In the genomic region with DNA sequence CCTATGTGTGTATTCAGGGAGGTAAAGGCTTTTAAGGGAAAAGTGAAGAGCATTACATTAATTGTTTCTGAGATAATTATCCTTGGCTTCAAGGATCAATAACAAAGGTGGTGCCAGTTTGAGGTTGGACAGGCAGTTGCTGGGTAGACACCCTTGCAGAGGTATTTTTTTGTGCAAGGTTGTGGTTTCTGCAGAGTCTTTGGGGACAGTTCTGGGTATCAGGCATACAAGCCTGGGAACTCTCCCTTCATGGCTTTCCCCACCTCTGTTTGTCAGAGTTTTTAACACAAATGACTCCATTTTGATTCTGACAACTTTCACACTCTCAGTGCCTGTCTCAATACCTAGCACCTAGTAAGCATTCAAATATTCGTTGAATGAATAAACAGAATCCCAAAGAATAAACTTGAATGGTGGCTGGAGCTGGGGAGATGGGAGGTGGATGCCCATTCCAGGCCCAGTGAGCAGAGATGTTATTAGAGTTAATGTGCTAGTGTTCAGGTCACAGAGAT, we compare ENCODE assay signal across 15 cellular contexts. TPM values are rescaled to one million over a fixed set of nuclear protein-coding genes. Genes with fewer than 3 reads are reported as not detected.
DNase-seq lines count a peak whose midpoint lies in the region; ATAC-seq lines count a peak whose summit lies in the region.
"Had no signal": no experiment of that assay in that cellular context is flagged by ENCODE, and none has a peak within 500 bp of the region (broad histone marks: within the 10 kb centered on the region; RNA-seq: fewer than 3 reads in every experiment).

No MANE protein-coding gene starts in this region.

- in situ Hi-C loops in ACHN (cut with HindIII; ENCODE audit: low pct_ligation_motif_present, low pct_unique_long_range_greater_than_20kb, low sequenced_read_pairs), result no loop called here

- DNase-seq in activated naive CD8-positive, alpha-beta T cell treated with anti-CD3 and anti-CD28 coated beads, Interleukin-2, amount 50 U/mL, for 24 hours, result no peak
- no peak for DNase-seq in activated naive CD8-positive, alpha-beta T cell treated with anti-CD3 and anti-CD28 coated beads for 36 hours
- DNase-seq in ACHN, result no peak
- DNase-seq in epidermal melanocyte (ENCODE audit: insufficient read length, low spot score), result no peak
- DNase-seq: 8988T; AML-193; Caco-2; Calu3; CD4-positive, alpha-beta T cell; CD8-positive, alpha-beta T cell; DMS79 treated with DMSO at 0.1 percent for 48 hours; EL; GDM1 had no signal

- H3K36me3 Mint-ChIP-seq in activated naive CD8-positive, alpha-beta T cell treated with anti-CD3 and anti-CD28 coated beads, Interleukin-2, amount 50 U/mL, for 24 hours (ENCODE audit: low read depth), result no peaks in the 10 kb centered on the region
- H3K36me3 Mint-ChIP-seq in activated naive CD8-positive, alpha-beta T cell treated with anti-CD3 and anti-CD28 coated beads for 36 hours, result no peaks in the 10 kb centered on the region
- H3K36me3 Mint-ChIP-seq: CD8-positive, alpha-beta T cell had no signal

- H3K4me3 Mint-ChIP-seq in activated naive CD8-positive, alpha-beta T cell treated with anti-CD3 and anti-CD28 coated beads, Interleukin-2, amount 50 U/mL, for 24 hours, result no peak overlapping the region
- H3K4me3 Mint-ChIP-seq in activated naive CD8-positive, alpha-beta T cell treated with anti-CD3 and anti-CD28 coated beads for 36 hours, result no peak overlapping the region
- H3K4me3 Mint-ChIP-seq: B cell; CD4-positive, alpha-beta T cell; CD8-positive, alpha-beta T cell had no signal

- no peaks in the 10 kb centered on the region for H3K9me3 Mint-ChIP-seq in activated naive CD8-positive, alpha-beta T cell treated with anti-CD3 and anti-CD28 coated beads, Interleukin-2, amount 50 U/mL, for 24 hours
- no peaks in the 10 kb centered on the region for H3K9me3 Mint-ChIP-seq in activated naive CD8-positive, alpha-beta T cell treated with anti-CD3 and anti-CD28 coated beads for 36 hours
- H3K9me3 Mint-ChIP-seq: CD4-positive, alpha-beta T cell; CD8-positive, alpha-beta T cell had no signal

- H3K27me3 Mint-ChIP-seq in activated naive CD8-positive, alpha-beta T cell treated with anti-CD3 and anti-CD28 coated beads, Interleukin-2, amount 50 U/mL, for 24 hours, result peaks cover 3% of the 10 kb centered on the region
- no peaks in the 10 kb centered on the region for H3K27me3 Mint-ChIP-seq in activated naive CD8-positive, alpha-beta T cell treated with anti-CD3 and anti-CD28 coated beads for 36 hours
- H3K27me3 Mint-ChIP-seq: B cell; CD4-positive, alpha-beta T cell had no signal

- H3K27ac Mint-ChIP-seq in activated naive CD8-positive, alpha-beta T cell treated with anti-CD3 and anti-CD28 coated beads, Interleukin-2, amount 50 U/mL, for 24 hours, result no peak overlapping the region
- no peak overlapping the region for H3K27ac Mint-ChIP-seq in activated naive CD8-positive, alpha-beta T cell treated with anti-CD3 and anti-CD28 coated beads for 36 hours
- H3K27ac Mint-ChIP-seq: B cell; CD4-positive, alpha-beta T cell; CD8-positive, alpha-beta T cell had no signal

- H3K4me1 Mint-ChIP-seq in activated naive CD8-positive, alpha-beta T cell treated with anti-CD3 and anti-CD28 coated beads, Interleukin-2, amount 50 U/mL, for 24 hours, result peaks cover 2% of the 10 kb centered on the region
- H3K4me1 Mint-ChIP-seq in activated naive CD8-positive, alpha-beta T cell treated with anti-CD3 and anti-CD28 coated beads for 36 hours, result peaks cover 6% of the 10 kb centered on the region

- peak; percentile 33 for ATAC-seq in activated naive CD8-positive, alpha-beta T cell treated with anti-CD3 and anti-CD28 coated beads, Interleukin-2, amount 50 U/mL, for 24 hours
- peak; percentile 51 for ATAC-seq in GM18868 (IDR thresholded peaks at IDR 0.05; ENCODE audit: unreplicated experiment)
- ATAC-seq: CD8-positive, alpha-beta T cell had no signal

RNA-seq across cellular contexts. Expression of a gene that starts 7.4 kb away (rescaled TPM):
- total RNA-seq in activated naive CD8-positive, alpha-beta T cell treated with anti-CD3 and anti-CD28 coated beads for 36 hours, result 10 to 100 TPM; 40.8 to 44.1 TPM
